ENCODE assay signal across 9 cellular contexts in genomic region chr12:123139926-123140674, GRCh38.
DNase-seq lines count a peak whose midpoint lies in the region; ATAC-seq and TF ChIP-seq lines count a peak whose summit lies in the region.
"Had no signal": no experiment of that assay in that cellular context is flagged by ENCODE, and none has a peak within 500 bp of the region (broad histone marks: within the 10 kb centered on the region; RNA-seq: fewer than 3 reads in every experiment).

No MANE protein-coding gene starts in this region.

- peak overlapping the region; percentile 91 to 99 (median 93) for H3K27ac Mint-ChIP-seq in nephron

- peak overlapping the region; percentile 97 for H3K4me2 ChIP-seq in BLaER1

- ATAC-seq in GM18873 (IDR thresholded peaks at IDR 0.05; ENCODE audit: low FRiP score, unreplicated experiment) = no peak

- H3K4me3 ChIP-seq in BLaER1 = no peak overlapping the region
- H3K4me3 ChIP-seq in duodenal mucosa (ENCODE audit: low read depth in 1 of 2, low read length in 2 of 2) = no peak overlapping the region
- H3K4me3 ChIP-seq: SJSA1 had no signal

- TF ChIP-seq CTCF in nephron (IDR thresholded peaks at IDR 0.05; ENCODE audit: unreplicated experiment in 3 of 3) = no peak

- no peaks in the 10 kb centered on the region for H4K20me1 ChIP-seq in BLaER1

- no peaks in the 10 kb centered on the region for H3K9me3 Mint-ChIP-seq in nephron

- H3K4me1 ChIP-seq in BLaER1 = peaks cover 91% of the 10 kb centered on the region
- peaks cover 34 to 40% of the 10 kb centered on the region in 2 donors for H3K4me1 ChIP-seq in duodenal mucosa (ENCODE audit: control insufficient read depth in 1 of 2, insufficient read depth in 2 of 2, low read length in 2 of 2)

- H3K27me3 ChIP-seq in BLaER1 = no peaks in the 10 kb centered on the region
- H3K27me3 ChIP-seq in duodenal mucosa (ENCODE audit: control insufficient read depth in 1 of 2, insufficient read depth in 2 of 2, low read length in 2 of 2) = no peaks in the 10 kb centered on the region
- H3K27me3 ChIP-seq: SJSA1 had no signal

- DNase-seq in NCI-H2196 treated with DMSO at 0.1 percent for 48 hours (lab: John Stamatoyannopoulos, UW; ENCODE audit: unreplicated experiment) = peak; percentile 19
- no peak for DNase-seq in activated CD8-positive, alpha-beta memory T cell treated with anti-CD3 and anti-CD28 coated beads, Interleukin-2, amount 50 U/mL, for 4 hours
- DNase-seq in LoVo (ENCODE audit: low spot score) = no peak
- no peak for DNase-seq in stimulated activated CD4-positive, alpha-beta T cell treated with anti-CD3 and anti-CD28 coated beads, Interleukin-2, amount 100 ng/mL, for 24 hours

- H3K27me3 Mint-ChIP-seq in nephron (ENCODE audit: low read depth) = peaks cover 4% of the 10 kb centered on the region

- H3K27ac ChIP-seq in BLaER1 (peak overlapping the region; percentile 92), duodenal mucosa (ENCODE audit: low read depth, low read length) (peak overlapping the region; percentile 76)
- H3K27ac ChIP-seq: SJSA1 had no signal

- H3K36me3 ChIP-seq in BLaER1 (peaks cover 20% of the 10 kb centered on the region), duodenal mucosa (ENCODE audit: control insufficient read depth in 1 of 2, insufficient read depth in 2 of 2, low read length in 2 of 2) (no peaks in the 10 kb centered on the region)
- H3K36me3 ChIP-seq: SJSA1 had no signal

- peak overlapping the region; percentile 34 for H3K9ac ChIP-seq in BLaER1
- H3K9ac ChIP-seq in duodenal mucosa (ENCODE audit: low read depth in 1 of 2, low read length in 2 of 2) = peak overlapping the region in 1 of 2 donors; percentile 50

- H3K9me3 ChIP-seq in BLaER1 (0 out of 2 replicates have a peak, but pooled peaks cover 7% of the 10 kb centered on the region), duodenal mucosa (ENCODE audit: control insufficient read depth in 1 of 2, low read length in 2 of 2) (no peaks in the 10 kb centered on the region)
- H3K9me3 ChIP-seq: SJSA1 had no signal

- H3K4me1 Mint-ChIP-seq in nephron = peaks cover 37% of the 10 kb centered on the region

- peaks cover 8% of the 10 kb centered on the region for H3K36me3 Mint-ChIP-seq in nephron (ENCODE audit: low read depth)

- peak overlapping the region; percentile 11 to 51 (median 32) for H3K4me3 Mint-ChIP-seq in nephron
